10 cellular contexts compared by ENCODE assay signal in the genomic region with DNA sequence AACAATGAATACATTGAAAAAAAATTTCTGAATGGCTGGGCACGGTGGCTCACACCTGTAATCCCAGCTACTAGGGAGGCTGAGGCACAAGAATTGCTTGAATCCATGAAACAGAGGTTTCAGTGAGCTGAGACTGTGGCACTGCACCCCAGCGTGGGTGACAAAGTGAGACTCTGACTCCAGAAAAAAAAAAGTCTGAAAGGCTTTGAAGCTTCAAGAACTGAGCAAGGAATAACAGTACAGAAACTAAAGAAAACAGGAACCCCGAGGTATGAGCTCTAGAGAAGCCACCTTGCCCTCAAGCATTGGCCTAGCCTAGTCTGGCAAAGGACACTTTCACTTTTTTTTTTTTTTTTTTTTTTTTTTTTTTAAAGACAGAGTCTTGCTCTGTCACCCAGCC. TPM values are rescaled to one million over a fixed set of nuclear protein-coding genes. Genes with fewer than 3 reads are reported as not detected.
A peak's percentile ranks its signal among the peaks of the same experiment; 100 is the strongest.
DNase-seq lines count a peak whose midpoint lies in the region; ATAC-seq and TF ChIP-seq lines count a peak whose summit lies in the region.
"Had no signal": no experiment of that assay in that cellular context is flagged by ENCODE, and none has a peak within 500 bp of the region (broad histone marks: within the 10 kb centered on the region; RNA-seq: fewer than 3 reads in every experiment).

No MANE protein-coding gene starts in this region.

- H3K4me2 ChIP-seq in mammary epithelial cell (ENCODE audit: insufficient read depth, low read depth, low read length) (no peak overlapping the region), osteoblast (ENCODE audit: insufficient read depth, low read length) (no peak overlapping the region), H9 (ENCODE audit: insufficient read depth, insufficient read length, low read length) (no peak overlapping the region)

- H4K8ac ChIP-seq in H9 (replicated peaks; ENCODE audit: insufficient read length, low read depth, low read length) = no peak overlapping the region

- ATAC-seq in HG03571 (IDR thresholded peaks at IDR 0.05; ENCODE audit: unreplicated experiment) = peak; percentile 65
- ATAC-seq in central memory CD8-positive, alpha-beta T cell (replicated peaks; ENCODE audit: extremely low read depth, poor library complexity, severe bottlenecking) = peak; percentile 32

- H3K9me3 Mint-ChIP-seq in MCF 10A (ENCODE audit: unreplicated experiment) = no peaks in the 10 kb centered on the region
- H3K9me3 Mint-ChIP-seq in central memory CD8-positive, alpha-beta T cell = peaks cover 5% of the 10 kb centered on the region
- no peaks in the 10 kb centered on the region for H3K9me3 Mint-ChIP-seq in H9
- H3K9me3 Mint-ChIP-seq: CD8-positive, alpha-beta memory T cell had no signal

- H3K4me1 Mint-ChIP-seq in MCF 10A (ENCODE audit: insufficient read depth, unreplicated experiment) = peaks cover 41% of the 10 kb centered on the region
- H3K4me1 Mint-ChIP-seq in central memory CD8-positive, alpha-beta T cell = peaks cover 14% of the 10 kb centered on the region
- H3K4me1 Mint-ChIP-seq in H9 = peaks cover 19% of the 10 kb centered on the region in 2 experiments

- no peak overlapping the region for H3K4ac ChIP-seq in H9 (ENCODE audit: low read depth, low read length)

- H2BK12ac ChIP-seq in H9 (ENCODE audit: insufficient read length, low read depth, low read length) = no peak overlapping the region

- H3K36me3 ChIP-seq in mammary epithelial cell (ENCODE audit: insufficient read depth, low read length) (peaks cover 6% of the 10 kb centered on the region), thyroid gland (no peaks in the 10 kb centered on the region), osteoblast (ENCODE audit: insufficient read depth, low read length) (peaks cover 7% of the 10 kb centered on the region)

- peaks cover 9% of the 10 kb centered on the region for H3K79me1 ChIP-seq in H9 (ENCODE audit: insufficient read depth, low read depth, low read length, poor library complexity, severe bottlenecking)

- H3K23ac ChIP-seq in H9 (ENCODE audit: insufficient read length, low read depth, low read length) = no peak overlapping the region

- H3K9me3 ChIP-seq in mammary epithelial cell (replicated peaks; ENCODE audit: insufficient read depth, low read length) (no peaks in the 10 kb centered on the region), thyroid gland (no peaks in the 10 kb centered on the region), osteoblast (ENCODE audit: low read depth, low read length) (no peaks in the 10 kb centered on the region), H9 (ENCODE audit: control insufficient read depth, low read depth, low read length) (no peaks in the 10 kb centered on the region)

- TF ChIP-seq CTCF in MCF 10A (IDR thresholded peaks at IDR 0.05; ENCODE audit: unreplicated experiment) (no peak), mammary epithelial cell (conservative IDR thresholded peaks at IDR 0.05 in 1 of 2, IDR thresholded peaks at IDR 0.05 in 1 of 2; ENCODE audit: extremely low read depth in 1 of 2, insufficient read depth in 1 of 2, low read depth in 1 of 2, low read length in 2 of 2) (no peak), thyroid gland (IDR thresholded peaks at IDR 0.05) (no peak), osteoblast (IDR thresholded peaks at IDR 0.05; ENCODE audit: extremely low read depth, low read depth, low read length) (no peak), H9 (conservative IDR thresholded peaks at IDR 0.05) (no peak)

- no peaks in the 10 kb centered on the region for H3K23me2 ChIP-seq in H9 (ENCODE audit: insufficient read length, low read depth, low read length, poor library complexity, severe bottlenecking)

- no TSS peak for BruUV-seq in MCF 10A (replicated peaks; lab: Mats Ljungman, UMichigan)
- BruUV-seq in mammary epithelial cell (replicated peaks; lab: Mats Ljungman, UMichigan) = no TSS peak

- no peaks in the 10 kb centered on the region for H3K27me3 Mint-ChIP-seq in MCF 10A (ENCODE audit: insufficient read depth, unreplicated experiment)
- H3K27me3 Mint-ChIP-seq in central memory CD8-positive, alpha-beta T cell = no peaks in the 10 kb centered on the region
- H3K27me3 Mint-ChIP-seq in H9 (ENCODE audit: low read depth) = no peaks in the 10 kb centered on the region

- 30% methylated on average over 3 of the region's 3 CpGs for WGBS in mammary epithelial cell (ENCODE audit: low coverage, missing lambda C conversion rate)
- 49 to 64% methylated on average over 3 of the region's 3 CpGs for WGBS in thyroid gland, 2 donors
- no CpG with 5 or more reads among the region's 3 CpGs for WGBS in H9 (ENCODE audit: extremely low coverage, insufficient read length, low lambda C conversion rate)

- H3K9ac ChIP-seq in mammary epithelial cell (ENCODE audit: insufficient read depth, low read length) (no peak overlapping the region), H9 (ENCODE audit: extremely low read depth, insufficient read length, low read length) (no peak overlapping the region)

- DNase-seq in MCF 10A (ENCODE audit: unreplicated experiment) (no peak), mammary epithelial cell (no peak), thyroid gland (peak; percentile 48 to 58), osteoblast (ENCODE audit: insufficient read length, low spot score, missing footprints) (no peak), NCI-H2081 (lab: John Stamatoyannopoulos, UW) (no peak), H9 (no peak)
- no peak for DNase-seq in central memory CD8-positive, alpha-beta T cell (ENCODE audit: low spot score in 2 of 2)

- in situ Hi-C loops in mammary epithelial cell (cut with MboI; ENCODE audit: low sequenced_read_pairs in 2 of 2) = no loop called here

- no peak overlapping the region for H4K5ac ChIP-seq in H9 (ENCODE audit: insufficient read length, low read depth, low read length)

- H2AK5ac ChIP-seq in H9 (ENCODE audit: insufficient read length, low read length) = no peak overlapping the region

- TF ChIP-seq POLR2A in thyroid gland (IDR thresholded peaks at IDR 0.05) = no peak

- no peak overlapping the region for H2BK5ac ChIP-seq in H9 (ENCODE audit: insufficient read length, low read length)

- H2BK15ac ChIP-seq in H9 (ENCODE audit: low read depth, low read length) = no peak overlapping the region

- H3K14ac ChIP-seq in H9 (ENCODE audit: insufficient read depth, low read length) = no peak overlapping the region

- H3K4me3 ChIP-seq in mammary epithelial cell (replicated peaks in 1 of 3; ENCODE audit: insufficient read depth in 1 of 3, low read depth in 2 of 3, low read length in 3 of 3) (no peak overlapping the region), thyroid gland (replicated peaks in 1 of 3) (no peak overlapping the region), osteoblast (ENCODE audit: insufficient read depth, low read length) (no peak overlapping the region)

- POLR2A ChIA-PET in MCF 10A (lab: Yijun Ruan, JAX) = interaction anchor here (0.7 to 13.7 kb wide), 7 partner anchors 11 to 287 kb away, joined by 3 to 187 read pairs (median 5); no protein-coding TSS in a partner anchor

- H3T11ph ChIP-seq in H9 (ENCODE audit: low read length) = no peak overlapping the region

- no peak overlapping the region for H2AFZ ChIP-seq in mammary epithelial cell (ENCODE audit: low read depth, low read length)
- H2AFZ ChIP-seq in osteoblast (ENCODE audit: low read length) = no peak overlapping the region
- no peak overlapping the region for H2AFZ ChIP-seq in H9 (ENCODE audit: low read length)

- H3K79me2 ChIP-seq in mammary epithelial cell (ENCODE audit: insufficient read depth, low read length) (peaks cover 94% of the 10 kb centered on the region), osteoblast (ENCODE audit: insufficient read depth, low read length) (peaks cover 57% of the 10 kb centered on the region), H9 (ENCODE audit: insufficient read depth, low read length) (0 out of 2 replicates have a peak, but pooled peaks cover 3% of the 10 kb centered on the region)

- no peak overlapping the region for H3K18ac ChIP-seq in H9 (ENCODE audit: insufficient read length, low read depth, low read length)

- H4K20me1 ChIP-seq in mammary epithelial cell (ENCODE audit: insufficient read depth, low read length) (no peaks in the 10 kb centered on the region), osteoblast (ENCODE audit: insufficient read depth, low read length) (no peaks in the 10 kb centered on the region), H9 (ENCODE audit: control insufficient read depth, insufficient read depth, insufficient read length) (no peaks in the 10 kb centered on the region)

- no peak overlapping the region for H3K56ac ChIP-seq in H9 (ENCODE audit: insufficient read length, low read depth, low read length)

- peaks cover 30% of the 10 kb centered on the region for H3K36me3 Mint-ChIP-seq in MCF 10A (ENCODE audit: insufficient read depth, unreplicated experiment)
- H3K36me3 Mint-ChIP-seq in central memory CD8-positive, alpha-beta T cell (ENCODE audit: insufficient read depth) = peaks cover 3% of the 10 kb centered on the region
- peaks cover 2 to 10% (median 9%) of the 10 kb centered on the region in 3 experiments; a peak in 6 of 7 replicates for H3K36me3 Mint-ChIP-seq in H9 (ENCODE audit: insufficient read depth in 1 of 3, low read depth in 3 of 3)

- H2BK20ac ChIP-seq in H9 (ENCODE audit: low read depth, low read length, poor library complexity, severe bottlenecking) = no peak overlapping the region

- H2BK120ac ChIP-seq in H9 (ENCODE audit: low read depth, low read length, poor library complexity, severe bottlenecking) = no peak overlapping the region

- no peak overlapping the region for H3K27ac ChIP-seq in mammary epithelial cell (ENCODE audit: insufficient read depth, low read depth, low read length)
- H3K27ac ChIP-seq in thyroid gland = peak overlapping the region; percentile 78 to 89 (median 88)
- no peak overlapping the region for H3K27ac ChIP-seq in osteoblast (ENCODE audit: low read depth, low read length)
- no peak overlapping the region for H3K27ac ChIP-seq in H9 (ENCODE audit: insufficient read length, low read depth, low read length)

- peak overlapping the region; percentile 89 for H3K27ac Mint-ChIP-seq in MCF 10A (ENCODE audit: low read depth, unreplicated experiment)
- H3K27ac Mint-ChIP-seq in central memory CD8-positive, alpha-beta T cell (ENCODE audit: low read depth) = no peak overlapping the region
- peak overlapping the region in 1 of 3 experiments; percentile 73; a peak in 2 of 7 replicates for H3K27ac Mint-ChIP-seq in H9
- H3K27ac Mint-ChIP-seq: T-helper 1 cell treated with Interleukin-12 subunit alpha and Interleukin-12 subunit beta and Interleukin-4 antibody, amounts not matched to agents 30 μg/mL and 1 μg/mL, for 36 hours had no signal

- H3K4me1 ChIP-seq in mammary epithelial cell (ENCODE audit: insufficient read depth, low read length) = peaks cover 26% of the 10 kb centered on the region
- H3K4me1 ChIP-seq in thyroid gland = peaks cover 51 to 57% of the 10 kb centered on the region in 2 donors
- H3K4me1 ChIP-seq in osteoblast (ENCODE audit: insufficient read depth, low read length) = peaks cover 35% of the 10 kb centered on the region
- H3K4me1 ChIP-seq in H9 (ENCODE audit: insufficient read depth, low read length) = peaks cover 4% of the 10 kb centered on the region; the same call in 1 of the 2 replicates

- H3K27me3 ChIP-seq in mammary epithelial cell (ENCODE audit: insufficient read depth, low read length) = no peaks in the 10 kb centered on the region
- no peaks in the 10 kb centered on the region for H3K27me3 ChIP-seq in thyroid gland
- no peaks in the 10 kb centered on the region for H3K27me3 ChIP-seq in osteoblast (ENCODE audit: insufficient read depth, low read length)
- no peaks in the 10 kb centered on the region for H3K27me3 ChIP-seq in H9 (ENCODE audit: insufficient read depth, low read length)

- H4K91ac ChIP-seq in H9 (ENCODE audit: insufficient read length, low read depth, low read length) = no peak overlapping the region

- no peak overlapping the region for H3K4me3 Mint-ChIP-seq in MCF 10A (ENCODE audit: unreplicated experiment)
- H3K4me3 Mint-ChIP-seq in central memory CD8-positive, alpha-beta T cell = no peak overlapping the region
- peak overlapping the region in 1 of 2 experiments; percentile 25; a peak in 1 of 5 replicates for H3K4me3 Mint-ChIP-seq in H9
- H3K4me3 Mint-ChIP-seq: CD8-positive, alpha-beta memory T cell; T-helper 1 cell treated with Interleukin-12 subunit alpha and Interleukin-12 subunit beta and Interleukin-4 antibody, amounts not matched to agents 30 μg/mL and 1 μg/mL, for 36 hours had no signal

- dilution Hi-C loops in mammary epithelial cell (cut with HindIII; ENCODE audit: low sequenced_read_pairs) = no loop called here

- CTCF ChIA-PET in MCF 10A (lab: Yijun Ruan, JAX) = interaction anchor here (0.5 to 1.9 kb wide), 3 partner anchors 17 to 59 kb away, joined by 3 to 9 read pairs (median 3); no protein-coding TSS in a partner anchor
- CTCF ChIA-PET in mammary epithelial cell (lab: Charles Lee; ENCODE audit: low non-redundant PET) = no interaction called here

- intact Hi-C loops in MCF 10A (cut with micrococcal nuclease) (loop anchor here (5.0 kb wide), 1 partner anchor 44 kb away; a partner anchor contains a TSS), mammary epithelial cell (cut with micrococcal nuclease) (loop anchor here (5.0 kb wide), 1 partner anchor 44 kb away; a partner anchor contains a TSS), thyroid gland (cut with DNase I) (no loop called here)

RNA-seq across cellular contexts. Expression of a gene that starts 45.0 kb away (rescaled TPM):
- total RNA-seq in MCF 10A (2022) (33.7 and 42.2 TPM in 2 replicates), mammary epithelial cell (100 to 1,000 TPM in 1 of 2 donors, 10 to 100 TPM in 1; 72.6 to 127 TPM), thyroid gland (100 to 1,000 TPM in 1 of 4 donors, 10 to 100 TPM in 3; 63.9 to 101 (median 71.7) TPM), osteoblast (17.7 and 20.6 TPM in 2 replicates), H9 (2021) (12.2 and 12.4 TPM in 2 replicates)
- 56.4 TPM for polyA plus RNA-seq in mammary epithelial cell
- 109 TPM for polyA minus RNA-seq in mammary epithelial cell

Comparison
In these comparisons a context has a peak if more than half of its experiments do, and no peak if none do; other contexts are left out.
1. DNase-seq: peak in thyroid gland (2 of 2); none in MCF 10A (single experiment), mammary epithelial cell (single experiment), central memory CD8-positive, alpha-beta T cell (0 of 2), osteoblast (single experiment), NCI-H2081 (0 of 2) and H9 (single experiment).
2. H3K27ac ChIP-seq: peak in thyroid gland (3 of 3); none in mammary epithelial cell (single experiment), osteoblast (single experiment) and H9 (single experiment).